In the genomic region with DNA sequence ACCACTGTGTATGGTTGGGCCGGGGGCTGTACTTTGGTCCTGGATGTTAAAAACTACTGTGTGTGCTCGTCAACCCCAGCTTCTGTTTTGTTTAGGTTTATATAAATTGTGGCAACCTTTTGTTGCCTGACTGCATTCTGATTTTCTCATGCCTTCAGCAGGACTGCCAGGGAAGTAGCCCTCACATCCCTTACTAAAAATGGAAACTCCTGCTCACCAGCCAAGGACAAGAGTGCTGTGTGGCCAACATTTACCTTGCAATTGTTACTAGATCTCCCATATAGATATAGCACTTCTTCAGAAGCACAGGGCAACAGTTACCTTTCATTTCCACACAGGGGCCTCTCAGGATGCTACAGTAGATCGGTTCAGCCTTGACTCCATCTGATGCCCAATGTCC, we compare ENCODE assay signal across 32 cellular contexts.
"Had no signal": no experiment of that assay in that cellular context is flagged by ENCODE, and none has a peak within 500 bp of the region (broad histone marks: within the 10 kb centered on the region; RNA-seq: fewer than 3 reads in every experiment).

No MANE protein-coding gene starts in this region.

- ATAC-seq: activated CD4-positive, CD25-positive, alpha-beta regulatory T cell treated with anti-CD3 and anti-CD28 coated beads, Interleukin-2, amount 50 U/mL, for 24 hours; activated CD8-positive, alpha-beta T cell treated with anti-CD3 and anti-CD28 coated beads for 36 hours; activated T-cell treated with anti-CD3 and anti-CD28 coated beads, Interleukin-2, amount 50 U/mL, for 4 hours; activated T-helper 17 cell treated with anti-CD3 and anti-CD28 coated beads, Interleukin-2, amount 50 U/mL, for 72 hours; body of pancreas; effector memory CD8-positive, alpha-beta T cell; foreskin keratinocyte; gastrocnemius medialis; T-helper 17 cell had no signal

- H3K9me3 ChIP-seq: body of pancreas, esophagus muscularis mucosa, gastrocnemius medialis, heart left ventricle had no signal

- H3K4me3 ChIP-seq: body of pancreas, esophagus muscularis mucosa, gastrocnemius medialis, heart left ventricle had no signal

- H3K27ac ChIP-seq: body of pancreas, esophagus muscularis mucosa, foreskin keratinocyte, gastrocnemius medialis, heart left ventricle, WERI-Rb-1 had no signal

- FAIRE-seq: colon had no signal

- H3K27me3 ChIP-seq: body of pancreas, esophagus muscularis mucosa, foreskin keratinocyte, gastrocnemius medialis, heart left ventricle had no signal

- H3K36me3 ChIP-seq: esophagus muscularis mucosa, gastrocnemius medialis, heart left ventricle, WERI-Rb-1 had no signal

- H3K4me1 ChIP-seq: body of pancreas had no signal

- DNase-seq: activated B cell treated with CpG ODN at 0.5 μM for 24 hours; activated CD4-positive, alpha-beta T cell treated with anti-CD3 and anti-CD28 coated beads for 48 hours; activated CD4-positive, alpha-beta T cell treated with anti-CD3 and anti-CD28 coated beads, Interleukin-2, amount 50 U/mL, for 1 hour; activated CD4-positive, alpha-beta T cell treated with anti-CD3 and anti-CD28 coated beads, Interleukin-2, amount 50 U/mL, for 48 hours; activated CD8-positive, alpha-beta memory T cell treated with anti-CD3 and anti-CD28 coated beads for 24 hours; activated CD8-positive, alpha-beta T cell treated with anti-CD3 and anti-CD28 coated beads for 36 hours; activated effector memory CD4-positive, alpha-beta T cell treated with Interleukin-2 at 50 U/mL for 16 hours; activated gamma-delta T cell treated with Interleukin-2 at 50 U/mL for 16 hours; activated naive CD4-positive, alpha-beta T cell treated with anti-CD3 and anti-CD28 coated beads, Interleukin-2, amount 50 U/mL, for 16 hours; activated naive CD4-positive, alpha-beta T cell treated with Interleukin-2 at 50 U/mL for 16 hours; activated T-cell treated with anti-CD3 and anti-CD28 coated beads, Interleukin-2, amount 50 U/mL, for 4 hours; amniotic stem cell; anterior cingulate cortex; body of pancreas; central memory CD4-positive, alpha-beta T cell; cortex of kidney; dermis blood vessel endothelial cell; effector CD4-positive, alpha-beta T cell; effector memory CD8-positive, alpha-beta T cell; erythroblast; foreskin keratinocyte; gastrocnemius medialis; glutamatergic neuron; heart left ventricle; T-helper 1 cell; T-helper 17 cell; T1000; WERI-Rb-1 had no signal
